ENCODE assay signal across 8 cellular contexts in the genomic region with DNA sequence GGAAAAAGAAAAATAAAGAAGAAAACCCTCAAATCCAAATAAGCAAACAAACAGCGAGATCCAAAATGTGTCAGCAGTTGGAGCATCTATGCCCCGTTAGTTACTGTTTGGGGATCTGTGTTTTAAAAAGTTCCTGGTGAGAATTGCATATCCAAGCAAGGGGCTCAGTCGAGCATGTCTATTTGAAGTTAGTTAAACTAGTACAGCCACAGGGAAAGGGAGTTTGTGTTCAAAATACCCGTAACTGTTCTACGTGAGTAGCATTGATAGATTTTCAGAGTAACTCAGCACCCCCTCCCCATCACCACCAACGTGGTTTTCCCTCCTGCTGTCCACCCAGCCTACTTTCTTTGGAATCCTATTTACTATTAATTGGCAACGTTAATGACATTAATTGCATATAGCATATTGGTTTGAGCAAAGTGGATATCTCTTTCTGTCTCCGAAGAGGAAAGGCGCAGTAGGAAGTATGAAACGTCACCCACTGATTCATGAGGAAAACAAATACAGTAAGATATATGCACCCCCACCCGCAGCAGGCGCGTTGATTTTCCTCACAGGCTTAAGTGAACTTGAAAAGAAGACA. TPM values are rescaled to one million over a fixed set of nuclear protein-coding genes. Genes with fewer than 3 reads are reported as not detected.
DNase-seq lines count a peak whose midpoint lies in the region; ATAC-seq and TF ChIP-seq lines count a peak whose summit lies in the region.

No MANE protein-coding gene starts in this region.

- H3K4me3 Mint-ChIP-seq in Caco-2 (ENCODE audit: unreplicated experiment) (peak overlapping the region; percentile 86), naive B cell (peak overlapping the region; percentile 79 to 94 (median 86))

- ATAC-seq in naive B cell (ENCODE audit: low read depth in 2 of 2) (no peak), HG02884 (IDR thresholded peaks at IDR 0.05; ENCODE audit: unreplicated experiment) (no peak), GM19023 (IDR thresholded peaks at IDR 0.05; ENCODE audit: unreplicated experiment) (no peak)

- H3K36me3 ChIP-seq in Caco-2 (ENCODE audit: control insufficient read depth, insufficient read depth, low read length) (no peaks in the 10 kb centered on the region), colonic mucosa (no peaks in the 10 kb centered on the region)

- peak overlapping the region; percentile 40 for H3K4me3 ChIP-seq in Caco-2 (ENCODE audit: low read depth, low read length)
- H3K4me3 ChIP-seq in colonic mucosa = peak overlapping the region; percentile 26

- H3K27ac ChIP-seq in colonic mucosa = peak overlapping the region; percentile 10

- H3K9ac ChIP-seq in colonic mucosa (ENCODE audit: low read depth in 2 of 2, low read length in 2 of 2) = peak overlapping the region in 1 of 2 donors; percentile 21

- H3K4me1 Mint-ChIP-seq in Caco-2 (ENCODE audit: low read depth, unreplicated experiment) (peaks cover 18% of the 10 kb centered on the region), naive B cell (peaks cover 15 to 17% (median 17%) of the 10 kb centered on the region in 3 donors)

- POLR2A ChIA-PET in Caco-2 (lab: Charles Lee) = no interaction called here

- no TSS peak for BruUV-seq in Caco-2 (replicated peaks; lab: Mats Ljungman, UMichigan)

- H3K9me3 ChIP-seq in Caco-2 = no peaks in the 10 kb centered on the region
- H3K9me3 ChIP-seq in colonic mucosa = no peaks in the 10 kb centered on the region

- H3K4me1 ChIP-seq in Caco-2 (no peaks in the 10 kb centered on the region), colonic mucosa (no peaks in the 10 kb centered on the region)

- CTCF ChIA-PET in Caco-2 (lab: Charles Lee) = no interaction called here

- no peak for TF ChIP-seq CTCF in Caco-2 (IDR thresholded peaks at IDR 0.05; ENCODE audit: insufficient read depth in 1 of 2, low read depth in 1 of 2, low read length in 1 of 2, severe bottlenecking in 1 of 2, unreplicated experiment in 1 of 2)
- no peak for TF ChIP-seq CTCF in colonic mucosa (IDR thresholded peaks at IDR 0.05)

- intact Hi-C loops in Caco-2 (cut with micrococcal nuclease; ENCODE audit: unreplicated experiment) = no loop called here
- intact Hi-C loops in colonic mucosa (cut with DNase I) = no loop called here

- H3K27me3 Mint-ChIP-seq in Caco-2 (ENCODE audit: insufficient read depth, unreplicated experiment) = peaks cover 42% of the 10 kb centered on the region
- peaks cover 61 to 80% (median 67%) of the 10 kb centered on the region in 3 donors for H3K27me3 Mint-ChIP-seq in naive B cell

- H3K27me3 ChIP-seq in Caco-2 (replicated peaks; ENCODE audit: control insufficient read depth, insufficient read depth, low read length) (peaks cover 4% of the 10 kb centered on the region), colonic mucosa (peaks cover 35% of the 10 kb centered on the region)

- no peaks in the 10 kb centered on the region for H3K9me3 Mint-ChIP-seq in Caco-2 (ENCODE audit: unreplicated experiment)
- H3K9me3 Mint-ChIP-seq in naive B cell = peaks cover 0 to 4% (median 0%) of the 10 kb centered on the region in 7 donors

- DNase-seq in Caco-2 (no peak), NCI-H2227 (lab: John Stamatoyannopoulos, UW; ENCODE audit: unreplicated experiment) (peak; percentile 48), colonic mucosa (no peak), naive B cell (no peak)
- DNase-seq in stimulated activated CD8-positive, alpha-beta memory T cell treated with anti-CD3 and anti-CD28 coated beads, Interleukin-4, amount 100 ng/mL, for 48 hours = no peak
- no peak for DNase-seq in activated CD8-positive, alpha-beta memory T cell treated with anti-CD3 and anti-CD28 coated beads for 24 hours

- no peaks in the 10 kb centered on the region for H3K36me3 Mint-ChIP-seq in Caco-2 (ENCODE audit: insufficient read depth, unreplicated experiment)
- H3K36me3 Mint-ChIP-seq in naive B cell = peaks cover 0 to 17% of the 10 kb centered on the region in 2 donors

- H3K27ac Mint-ChIP-seq in Caco-2 (ENCODE audit: unreplicated experiment) = no peak overlapping the region
- H3K27ac Mint-ChIP-seq in naive B cell = peak overlapping the region in 4 of 6 donors; percentile 46 to 87 (median 72)

RNA-seq across cellular contexts. Expression of a gene that starts 1.5 kb away (rescaled TPM):
- not detected in 2 replicates for total RNA-seq in Caco-2 (2022)
- total RNA-seq in colonic mucosa = 1 to 10 TPM in 1 of 2 donors, under 1 TPM in 1; 0.79 to 1.6 TPM
- polyA plus RNA-seq in naive B cell (ENCODE audit: low read depth in 6 of 6) = not detected
